ENCODE assay signal across 15 cellular contexts in genomic region chr6:136090929-136091328, GRCh38.
"Had no signal": no experiment of that assay in that cellular context is flagged by ENCODE, and none has a peak within 500 bp of the region (broad histone marks: within the 10 kb centered on the region; RNA-seq: fewer than 3 reads in every experiment).

No MANE protein-coding gene starts in this region.

- H3K27me3 ChIP-seq: ascending aorta, hepatocyte, neural progenitor cell, ovary, sigmoid colon, spleen, suprapubic skin, upper lobe of left lung had no signal

- H3K4me2 ChIP-seq: hepatocyte, neural progenitor cell had no signal

- ATAC-seq: activated naive CD8-positive, alpha-beta T cell treated with anti-CD3 and anti-CD28 coated beads, Interleukin-2, amount 50 U/mL, for 24 hours; effector memory CD8-positive, alpha-beta T cell had no signal

- H3K4me1 ChIP-seq: ascending aorta, neural progenitor cell, sigmoid colon, spleen, suprapubic skin had no signal

- H3K36me3 ChIP-seq: ascending aorta, neural progenitor cell, ovary, sigmoid colon, spleen, suprapubic skin, upper lobe of left lung had no signal

- H2AFZ ChIP-seq: hepatocyte, neural progenitor cell had no signal

- H3K27ac ChIP-seq: ascending aorta, hepatocyte, neural progenitor cell, ovary, sigmoid colon, spleen, suprapubic skin, upper lobe of left lung had no signal

- DNase-seq: activated CD4-positive, CD25-positive, alpha-beta regulatory T cell treated with anti-CD3 and anti-CD28 coated beads, Interleukin-2, amount 50 U/mL, for 72 hours; activated naive CD4-positive, alpha-beta T cell treated with anti-CD3 and anti-CD28 coated beads for 36 hours; activated naive CD8-positive, alpha-beta T cell treated with anti-CD3 and anti-CD28 coated beads, Interleukin-2, amount 50 U/mL, for 24 hours; activated T-cell treated with anti-CD3 and anti-CD28 coated beads for 4 hours; dermis blood vessel endothelial cell; effector memory CD8-positive, alpha-beta T cell; kidney; ovary; sigmoid colon; spleen; upper lobe of left lung had no signal

- FAIRE-seq: kidney had no signal

- H3K4me3 ChIP-seq: ascending aorta, hepatocyte, neural progenitor cell, ovary, sigmoid colon, spleen, suprapubic skin, upper lobe of left lung had no signal

- H3K79me2 ChIP-seq: hepatocyte had no signal

- H3K9me3 ChIP-seq: ascending aorta, ovary, sigmoid colon, suprapubic skin, upper lobe of left lung had no signal
